1 cellular context compared by ENCODE assay signal in the genomic region with DNA sequence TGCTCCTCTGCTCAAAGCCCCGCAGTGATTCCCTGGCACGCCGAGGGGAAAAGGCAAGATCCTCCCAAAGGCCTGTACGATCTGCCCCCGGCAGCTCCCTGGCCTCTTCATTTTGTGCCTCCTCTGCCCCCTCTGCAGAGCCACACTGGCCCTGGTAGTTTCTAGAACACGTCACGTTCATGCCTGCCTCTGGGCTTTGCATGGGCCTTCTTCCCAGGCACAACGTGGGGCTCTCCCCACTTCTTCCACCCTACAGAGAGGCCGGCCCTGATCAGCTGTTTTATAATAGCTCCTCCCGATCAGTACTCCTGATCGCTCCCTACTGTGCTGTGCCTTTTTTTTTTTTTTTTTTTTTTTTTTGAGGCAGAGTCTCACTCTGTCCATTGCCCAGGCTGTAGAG.
TF ChIP-seq lines count a peak whose summit lies in the region.

No MANE protein-coding gene starts in this region.

TF ChIP-seq in WTC11, 78 proteins besides CTCF, POLR2A, EP300 and RAD21 (continued from another document):
- TF ChIP-seq, protein P1, sequence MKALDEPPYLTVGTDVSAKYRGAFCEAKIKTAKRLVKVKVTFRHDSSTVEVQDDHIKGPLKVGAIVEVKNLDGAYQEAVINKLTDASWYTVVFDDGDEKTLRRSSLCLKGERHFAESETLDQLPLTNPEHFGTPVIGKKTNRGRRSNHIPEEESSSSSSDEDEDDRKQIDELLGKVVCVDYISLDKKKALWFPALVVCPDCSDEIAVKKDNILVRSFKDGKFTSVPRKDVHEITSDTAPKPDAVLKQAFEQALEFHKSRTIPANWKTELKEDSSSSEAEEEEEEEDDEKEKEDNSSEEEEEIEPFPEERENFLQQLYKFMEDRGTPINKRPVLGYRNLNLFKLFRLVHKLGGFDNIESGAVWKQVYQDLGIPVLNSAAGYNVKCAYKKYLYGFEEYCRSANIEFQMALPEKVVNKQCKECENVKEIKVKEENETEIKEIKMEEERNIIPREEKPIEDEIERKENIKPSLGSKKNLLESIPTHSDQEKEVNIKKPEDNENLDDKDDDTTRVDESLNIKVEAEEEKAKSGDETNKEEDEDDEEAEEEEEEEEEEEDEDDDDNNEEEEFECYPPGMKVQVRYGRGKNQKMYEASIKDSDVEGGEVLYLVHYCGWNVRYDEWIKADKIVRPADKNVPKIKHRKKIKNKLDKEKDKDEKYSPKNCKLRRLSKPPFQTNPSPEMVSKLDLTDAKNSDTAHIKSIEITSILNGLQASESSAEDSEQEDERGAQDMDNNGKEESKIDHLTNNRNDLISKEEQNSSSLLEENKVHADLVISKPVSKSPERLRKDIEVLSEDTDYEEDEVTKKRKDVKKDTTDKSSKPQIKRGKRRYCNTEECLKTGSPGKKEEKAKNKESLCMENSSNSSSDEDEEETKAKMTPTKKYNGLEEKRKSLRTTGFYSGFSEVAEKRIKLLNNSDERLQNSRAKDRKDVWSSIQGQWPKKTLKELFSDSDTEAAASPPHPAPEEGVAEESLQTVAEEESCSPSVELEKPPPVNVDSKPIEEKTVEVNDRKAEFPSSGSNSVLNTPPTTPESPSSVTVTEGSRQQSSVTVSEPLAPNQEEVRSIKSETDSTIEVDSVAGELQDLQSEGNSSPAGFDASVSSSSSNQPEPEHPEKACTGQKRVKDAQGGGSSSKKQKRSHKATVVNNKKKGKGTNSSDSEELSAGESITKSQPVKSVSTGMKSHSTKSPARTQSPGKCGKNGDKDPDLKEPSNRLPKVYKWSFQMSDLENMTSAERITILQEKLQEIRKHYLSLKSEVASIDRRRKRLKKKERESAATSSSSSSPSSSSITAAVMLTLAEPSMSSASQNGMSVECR (CRISPR knock-in tag; IDR thresholded peaks at IDR 0.05; ENCODE audit: borderline replicate concordance) = no peak
- TF ChIP-seq, protein P2, sequence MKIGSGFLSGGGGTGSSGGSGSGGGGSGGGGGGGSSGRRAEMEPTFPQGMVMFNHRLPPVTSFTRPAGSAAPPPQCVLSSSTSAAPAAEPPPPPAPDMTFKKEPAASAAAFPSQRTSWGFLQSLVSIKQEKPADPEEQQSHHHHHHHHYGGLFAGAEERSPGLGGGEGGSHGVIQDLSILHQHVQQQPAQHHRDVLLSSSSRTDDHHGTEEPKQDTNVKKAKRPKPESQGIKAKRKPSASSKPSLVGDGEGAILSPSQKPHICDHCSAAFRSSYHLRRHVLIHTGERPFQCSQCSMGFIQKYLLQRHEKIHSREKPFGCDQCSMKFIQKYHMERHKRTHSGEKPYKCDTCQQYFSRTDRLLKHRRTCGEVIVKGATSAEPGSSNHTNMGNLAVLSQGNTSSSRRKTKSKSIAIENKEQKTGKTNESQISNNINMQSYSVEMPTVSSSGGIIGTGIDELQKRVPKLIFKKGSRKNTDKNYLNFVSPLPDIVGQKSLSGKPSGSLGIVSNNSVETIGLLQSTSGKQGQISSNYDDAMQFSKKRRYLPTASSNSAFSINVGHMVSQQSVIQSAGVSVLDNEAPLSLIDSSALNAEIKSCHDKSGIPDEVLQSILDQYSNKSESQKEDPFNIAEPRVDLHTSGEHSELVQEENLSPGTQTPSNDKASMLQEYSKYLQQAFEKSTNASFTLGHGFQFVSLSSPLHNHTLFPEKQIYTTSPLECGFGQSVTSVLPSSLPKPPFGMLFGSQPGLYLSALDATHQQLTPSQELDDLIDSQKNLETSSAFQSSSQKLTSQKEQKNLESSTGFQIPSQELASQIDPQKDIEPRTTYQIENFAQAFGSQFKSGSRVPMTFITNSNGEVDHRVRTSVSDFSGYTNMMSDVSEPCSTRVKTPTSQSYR (CRISPR knock-in tag; IDR thresholded peaks at IDR 0.05) = no peak
- TF ChIP-seq ZNF219 (CRISPR knock-in tag; IDR thresholded peaks at IDR 0.05; ENCODE audit: borderline replicate concordance) = no peak
